Comparison of ENCODE assay signal across 10 cellular contexts in the genomic region with DNA sequence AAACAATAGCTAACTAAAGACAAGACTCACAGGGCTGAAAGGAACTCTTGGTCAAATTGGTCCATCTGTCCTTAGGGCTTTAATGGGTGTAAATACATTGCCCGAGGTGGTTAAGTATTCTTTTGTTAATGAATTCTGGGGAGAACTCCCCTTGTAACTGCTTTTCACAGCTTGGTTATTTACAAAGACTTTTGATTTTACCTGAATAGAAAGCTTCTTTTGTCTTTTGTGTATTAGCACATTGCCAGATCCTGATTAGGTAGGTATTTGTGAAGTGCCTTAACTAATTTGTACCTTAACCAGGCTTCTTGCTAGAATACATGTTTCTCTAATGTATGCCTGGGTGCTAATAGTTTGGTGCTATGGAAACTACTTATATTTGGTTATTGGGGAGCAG. TPM values are rescaled to one million over a fixed set of nuclear protein-coding genes. Genes with fewer than 3 reads are reported as not detected.
DNase-seq lines count a peak whose midpoint lies in the region; ATAC-seq and TF ChIP-seq lines count a peak whose summit lies in the region.
"Had no signal": no experiment of that assay in that cellular context is flagged by ENCODE, and none has a peak within 500 bp of the region (broad histone marks: within the 10 kb centered on the region; RNA-seq: fewer than 3 reads in every experiment).

No MANE protein-coding gene starts in this region.

- POLR2A ChIA-PET in CD4-positive, alpha-beta T cell (lab: Charles Lee): interaction anchor here (1.0 to 15.7 kb wide), 15 partner anchors 9 to 116 kb away, joined by 3 to 352 read pairs (median 7); a partner anchor contains a TSS

- no peak overlapping the region for H3K9ac ChIP-seq in NT2/D1 (ENCODE audit: insufficient read length, low read depth)
- no peak overlapping the region for H3K9ac ChIP-seq in neural progenitor cell

- ATAC-seq in CD4-positive, alpha-beta T cell (ENCODE audit: poor library complexity): no peak
- ATAC-seq in GM19467 (IDR thresholded peaks at IDR 0.05; ENCODE audit: unreplicated experiment): no peak

- no peak for DNase-seq in CD4-positive, alpha-beta T cell
- peak; percentile 49 for DNase-seq in NT2/D1 (ENCODE audit: low read depth, low spot score)
- DNase-seq in neural progenitor cell (ENCODE audit: low spot score): no peak
- DNase-seq in substantia nigra (lab: John Stamatoyannopoulos, UW): no peak
- no peak for DNase-seq in DMS153 (lab: John Stamatoyannopoulos, UW)
- DNase-seq in KBM-7: no peak
- DNase-seq: KG1; stimulated activated naive CD4-positive, alpha-beta T cell treated with Interleukin-2 at 50 U/mL for 16 hours had no signal

- H3K4me2 ChIP-seq in neural progenitor cell: peak overlapping the region; percentile 15

- peaks cover 100% of the 10 kb centered on the region for H3K79me2 ChIP-seq in neural progenitor cell (ENCODE audit: low read depth)

- in situ Hi-C loops in KBM-7 (cut with MboI; ENCODE audit: low pct_unique_long_range_greater_than_20kb, low sequenced_read_pairs): no loop called here

- H3K9me3 Mint-ChIP-seq in CD4-positive, alpha-beta T cell: no peaks in the 10 kb centered on the region
- H3K9me3 Mint-ChIP-seq in dendritic cell treated with granulocyte-macrophage colony-stimulating factor and Interleukin-4, amounts not matched to agents 40 ng/mL and 50 ng/mL, for 4 days: no peaks in the 10 kb centered on the region
- H3K9me3 Mint-ChIP-seq in neural progenitor cell: peaks cover 15% of the 10 kb centered on the region

- H3K27me3 Mint-ChIP-seq in CD4-positive, alpha-beta T cell: no peaks in the 10 kb centered on the region
- H3K27me3 Mint-ChIP-seq in dendritic cell treated with granulocyte-macrophage colony-stimulating factor and Interleukin-4, amounts not matched to agents 40 ng/mL and 50 ng/mL, for 4 days: no peaks in the 10 kb centered on the region
- H3K27me3 Mint-ChIP-seq in neural progenitor cell (ENCODE audit: insufficient read depth, low read depth): peaks cover 2% of the 10 kb centered on the region

- peaks cover 55% of the 10 kb centered on the region for H4K20me1 ChIP-seq in neural progenitor cell (ENCODE audit: low read depth)

- peak overlapping the region; percentile 91 for H3K4me3 Mint-ChIP-seq in CD4-positive, alpha-beta T cell
- H3K4me3 Mint-ChIP-seq in dendritic cell treated with granulocyte-macrophage colony-stimulating factor and Interleukin-4, amounts not matched to agents 40 ng/mL and 50 ng/mL, for 4 days: no peak overlapping the region
- no peak overlapping the region for H3K4me3 Mint-ChIP-seq in neural progenitor cell

- peak overlapping the region; percentile 96 for H3K27ac ChIP-seq in CD4-positive, alpha-beta T cell (ENCODE audit: low read depth, low read length)
- H3K27ac ChIP-seq in neural progenitor cell (peak overlapping the region; percentile 86), substantia nigra (ENCODE audit: low read depth, low read length, poor library complexity, severe bottlenecking) (no peak overlapping the region)

- CTCF ChIA-PET in CD4-positive, alpha-beta T cell (lab: Charles Lee): interaction anchor here (0.9 to 5.7 kb wide), 5 partner anchors 9 to 117 kb away, joined by 3 to 51 read pairs (median 32); a partner anchor contains a TSS

- no peaks in the 10 kb centered on the region for H3K9me3 ChIP-seq in CD4-positive, alpha-beta T cell (ENCODE audit: control insufficient read depth, low read length)
- peaks cover 5% of the 10 kb centered on the region; the same call in 1 of the 2 replicates for H3K9me3 ChIP-seq in NT2/D1 (ENCODE audit: insufficient read depth, low read length)
- H3K9me3 ChIP-seq in neural progenitor cell (ENCODE audit: low read depth): no peaks in the 10 kb centered on the region

- peaks cover 85% of the 10 kb centered on the region for H3F3A ChIP-seq in neural progenitor cell (ENCODE audit: low read depth)

- H3K4me3 ChIP-seq in NT2/D1 (ENCODE audit: insufficient read length, low read depth) (no peak overlapping the region), neural progenitor cell (no peak overlapping the region)

- intact Hi-C loops in CD4-positive, alpha-beta T cell (cut with DNase I, micrococcal nuclease): loop anchor here in 1 of 2 experiments (1.0 to 2.0 kb wide), 4 partner anchors 8 to 105 kb away; a partner anchor contains a TSS
- intact Hi-C loops in dendritic cell treated with granulocyte-macrophage colony-stimulating factor and Interleukin-4, amounts not matched to agents 40 ng/mL and 50 ng/mL, for 4 days (cut with micrococcal nuclease): no loop called here

- no peak overlapping the region for H2AFZ ChIP-seq in neural progenitor cell (replicated peaks)

- peaks cover 30% of the 10 kb centered on the region for H3K36me3 ChIP-seq in NT2/D1 (ENCODE audit: insufficient read depth, insufficient read length, low read length)
- no peaks in the 10 kb centered on the region for H3K36me3 ChIP-seq in neural progenitor cell

- H3K27me3 ChIP-seq in CD4-positive, alpha-beta T cell (ENCODE audit: control insufficient read depth, insufficient read depth, low read length): no peaks in the 10 kb centered on the region
- H3K27me3 ChIP-seq in NT2/D1 (ENCODE audit: insufficient read depth, insufficient read length) (no peaks in the 10 kb centered on the region), neural progenitor cell (no peaks in the 10 kb centered on the region)

- H3K4me1 ChIP-seq in NT2/D1 (ENCODE audit: insufficient read depth, insufficient read length) (no peaks in the 10 kb centered on the region), neural progenitor cell (peaks cover 21% of the 10 kb centered on the region)

- peaks cover 73% of the 10 kb centered on the region for H3K36me3 Mint-ChIP-seq in CD4-positive, alpha-beta T cell (ENCODE audit: low read depth)
- H3K36me3 Mint-ChIP-seq in dendritic cell treated with granulocyte-macrophage colony-stimulating factor and Interleukin-4, amounts not matched to agents 40 ng/mL and 50 ng/mL, for 4 days (ENCODE audit: low read depth): peaks cover 77% of the 10 kb centered on the region
- H3K36me3 Mint-ChIP-seq in neural progenitor cell: peaks cover 53% of the 10 kb centered on the region

- no peak for TF ChIP-seq CTCF in CD4-positive, alpha-beta T cell (IDR thresholded peaks at IDR 0.05)
- TF ChIP-seq CTCF in neural progenitor cell (IDR thresholded peaks at IDR 0.05): no peak

- peak overlapping the region; percentile 99 for H3K27ac Mint-ChIP-seq in CD4-positive, alpha-beta T cell
- peak overlapping the region; percentile 85 for H3K27ac Mint-ChIP-seq in dendritic cell treated with granulocyte-macrophage colony-stimulating factor and Interleukin-4, amounts not matched to agents 40 ng/mL and 50 ng/mL, for 4 days
- peak overlapping the region; percentile 9 for H3K27ac Mint-ChIP-seq in neural progenitor cell

- H3K4me1 Mint-ChIP-seq in CD4-positive, alpha-beta T cell (ENCODE audit: low read depth): peaks cover 80% of the 10 kb centered on the region
- peaks cover 80% of the 10 kb centered on the region for H3K4me1 Mint-ChIP-seq in dendritic cell treated with granulocyte-macrophage colony-stimulating factor and Interleukin-4, amounts not matched to agents 40 ng/mL and 50 ng/mL, for 4 days (ENCODE audit: low read depth)
- H3K4me1 Mint-ChIP-seq in neural progenitor cell: peaks cover 47% of the 10 kb centered on the region

RNA-seq across cellular contexts. Expression of a gene that starts 14.0 kb away (rescaled TPM):
- 100 to 1,000 TPM; 615 to 660 TPM for total RNA-seq in CD4-positive, alpha-beta T cell
- 77.6 and 128 TPM in 2 replicates for total RNA-seq in neural progenitor cell (ENCODE audit: low replicate concordance)

Comparison
In these comparisons a context has a peak if more than half of its experiments do, and no peak if none do; other contexts are left out.
1. H3K27ac Mint-ChIP-seq: peak in every context shown above with its lines; median percentile 99 in CD4-positive, alpha-beta T cell; 85 in dendritic cell treated with granulocyte-macrophage colony-stimulating factor and Interleukin-4, amounts not matched to agents 40 ng/mL and 50 ng/mL, for 4 days; 9 in neural progenitor cell.